1 cellular context compared by ENCODE assay signal in genomic region chr2:239178954-239179353, GRCh38.
TF ChIP-seq lines count a peak whose summit lies in the region.

No MANE protein-coding gene starts in this region.

TF ChIP-seq in SK-N-SH treated with all-trans-retinoic acid at 6 μM for 48 hours, 23 proteins besides CTCF, POLR2A, EP300 and RAD21 (continued from another document):
- TF ChIP-seq CSRNP3 (CRISPR knock-in tag; IDR thresholded peaks at IDR 0.05) = no peak
- TF ChIP-seq ZNF565 (CRISPR knock-in tag; conservative IDR thresholded peaks at IDR 0.05; ENCODE audit: low read depth) = no peak
- no peak for TF ChIP-seq ESRRG (CRISPR knock-in tag; IDR thresholded peaks at IDR 0.05)
